ENCODE assay signal across 14 cellular contexts in genomic region chr9:107131108-107131799, GRCh38.
A peak's percentile ranks its signal among the peaks of the same experiment; 100 is the strongest.
DNase-seq lines count a peak whose midpoint lies in the region; FAIRE-seq and TF ChIP-seq lines count a peak whose summit lies in the region.
"Had no signal": no experiment of that assay in that cellular context is flagged by ENCODE, and none has a peak within 500 bp of the region (broad histone marks: within the 10 kb centered on the region; RNA-seq: fewer than 3 reads in every experiment).

No MANE protein-coding gene starts in this region.

- FAIRE-seq in urothelium cell line (lab: Jason Lieb, UNC): no peak

- BruUV-seq in MCF 10A (replicated peaks; lab: Mats Ljungman, UMichigan): no TSS peak

- DNase-seq in T47D (ENCODE audit: low read depth in 1 of 2, low spot score in 1 of 2) (peak; percentile 37 to 82), MCF 10A (ENCODE audit: unreplicated experiment) (no peak), NCI-H345 treated with DMSO at 0.1 percent for 48 hours (lab: John Stamatoyannopoulos, UW; ENCODE audit: unreplicated experiment) (peak; percentile 74), hepatocyte (ENCODE audit: low spot score) (peak; percentile 25), urothelium cell line (ENCODE audit: low spot score) (peak; percentile 28), T1000 (lab: John Stamatoyannopoulos, UW) (no peak), SHP77 treated with DMSO at 0.1 percent for 48 hours (lab: John Stamatoyannopoulos, UW) (no peak), MG63 (no peak)
- DNase-seq: ACHN; activated CD4-positive, alpha-beta memory T cell treated with anti-CD3 and anti-CD28 coated beads, Interleukin-2, amount 10 ng/mL, durations not matched to agents 7 days and 5 days; DMS 273 treated with DMSO at 0.1 percent for 48 hours; T-helper 1 cell; tibial artery had no signal

- no peak overlapping the region for H3K4me3 Mint-ChIP-seq in MCF 10A (ENCODE audit: unreplicated experiment)
- H3K4me3 Mint-ChIP-seq: activated CD4-positive, alpha-beta memory T cell treated with anti-CD3 and anti-CD28 coated beads, Interleukin-2, amount 10 ng/mL, durations not matched to agents 7 days and 5 days had no signal

- intact Hi-C loops in MCF 10A (cut with micrococcal nuclease): no loop called here

- H3K9me2 ChIP-seq in hepatocyte (replicated peaks; ENCODE audit: insufficient read depth): no peaks in the 10 kb centered on the region

- H3K9me3 Mint-ChIP-seq in MCF 10A (ENCODE audit: unreplicated experiment): no peaks in the 10 kb centered on the region
- H3K9me3 Mint-ChIP-seq: activated CD4-positive, alpha-beta memory T cell treated with anti-CD3 and anti-CD28 coated beads, Interleukin-2, amount 10 ng/mL, durations not matched to agents 7 days and 5 days; activated naive CD4-positive, alpha-beta T cell treated with anti-CD3 and anti-CD28 coated beads, Interleukin-2, amount 50 U/mL, for 72 hours had no signal

- H3K36me3 ChIP-seq in hepatocyte (replicated peaks; ENCODE audit: insufficient read depth, low read depth) (no peaks in the 10 kb centered on the region), MG63 (no peaks in the 10 kb centered on the region)
- H3K36me3 ChIP-seq: tibial artery had no signal

- no peak overlapping the region for H3K4me2 ChIP-seq in hepatocyte

- no peaks in the 10 kb centered on the region for H3K4me1 Mint-ChIP-seq in MCF 10A (ENCODE audit: insufficient read depth, unreplicated experiment)
- H3K4me1 Mint-ChIP-seq: activated CD4-positive, alpha-beta memory T cell treated with anti-CD3 and anti-CD28 coated beads, Interleukin-2, amount 10 ng/mL, durations not matched to agents 7 days and 5 days had no signal

- H3K4me3 ChIP-seq in hepatocyte (no peak overlapping the region), MG63 (no peak overlapping the region)
- H3K4me3 ChIP-seq: tibial artery had no signal

- no peak overlapping the region for H3K27ac Mint-ChIP-seq in MCF 10A (ENCODE audit: low read depth, unreplicated experiment)
- H3K27ac Mint-ChIP-seq: activated CD4-positive, alpha-beta memory T cell treated with anti-CD3 and anti-CD28 coated beads, Interleukin-2, amount 10 ng/mL, durations not matched to agents 7 days and 5 days had no signal

- no peak overlapping the region for H2AFZ ChIP-seq in hepatocyte

- no peaks in the 10 kb centered on the region for H4K20me1 ChIP-seq in hepatocyte (ENCODE audit: insufficient read depth, poor library complexity, severe bottlenecking)

- no peaks in the 10 kb centered on the region for H3K36me3 Mint-ChIP-seq in MCF 10A (ENCODE audit: insufficient read depth, unreplicated experiment)
- H3K36me3 Mint-ChIP-seq: activated naive CD4-positive, alpha-beta T cell treated with anti-CD3 and anti-CD28 coated beads, Interleukin-2, amount 50 U/mL, for 72 hours had no signal

- TF ChIP-seq CTCF in MCF 10A (IDR thresholded peaks at IDR 0.05; ENCODE audit: unreplicated experiment) (no peak), hepatocyte (IDR thresholded peaks at IDR 0.05; ENCODE audit: poor library complexity) (no peak)

- CTCF ChIA-PET in MCF 10A (lab: Yijun Ruan, JAX): interaction anchor here (0.6 to 1.1 kb wide), 2 partner anchors 11 to 46 kb away, joined by 3 to 4 read pairs; no protein-coding TSS in a partner anchor

- H3K27me3 ChIP-seq in hepatocyte (no peaks in the 10 kb centered on the region), MG63 (no peaks in the 10 kb centered on the region)

- no peaks in the 10 kb centered on the region for H3K9me3 ChIP-seq in hepatocyte (ENCODE audit: low read depth)
- no peaks in the 10 kb centered on the region for H3K9me3 ChIP-seq in MG63
- H3K9me3 ChIP-seq: tibial artery had no signal

- no peaks in the 10 kb centered on the region for H3K79me2 ChIP-seq in hepatocyte

- peak overlapping the region; percentile 24 for H3K27ac ChIP-seq in hepatocyte
- H3K27ac ChIP-seq: tibial artery had no signal

- 73% methylated on average over 5 of the region's 5 CpGs for WGBS in hepatocyte (ENCODE audit: low lambda C conversion rate, missing lambda C conversion rate)

- in situ Hi-C loops in T47D (cut with HindIII; ENCODE audit: low pct_unique_long_range_greater_than_20kb, low sequenced_read_pairs): no loop called here

- H3K27me3 Mint-ChIP-seq in MCF 10A (ENCODE audit: insufficient read depth, unreplicated experiment): no peaks in the 10 kb centered on the region

- POLR2A ChIA-PET in MCF 10A (lab: Yijun Ruan, JAX): no interaction called here

- peaks cover 3% of the 10 kb centered on the region for H3K4me1 ChIP-seq in hepatocyte (ENCODE audit: insufficient read depth)

Comparison
In these comparisons a context has a peak if more than half of its experiments do, and no peak if none do; other contexts are left out.
1. DNase-seq: peak in T47D (2 of 2), NCI-H345 treated with DMSO at 0.1 percent for 48 hours (single experiment), hepatocyte (single experiment) and urothelium cell line (single experiment); none in MCF 10A (single experiment), T1000 (single experiment), SHP77 treated with DMSO at 0.1 percent for 48 hours (single experiment) and MG63 (single experiment).